Comparison of ENCODE assay signal across 1 cellular context in the genomic region with DNA sequence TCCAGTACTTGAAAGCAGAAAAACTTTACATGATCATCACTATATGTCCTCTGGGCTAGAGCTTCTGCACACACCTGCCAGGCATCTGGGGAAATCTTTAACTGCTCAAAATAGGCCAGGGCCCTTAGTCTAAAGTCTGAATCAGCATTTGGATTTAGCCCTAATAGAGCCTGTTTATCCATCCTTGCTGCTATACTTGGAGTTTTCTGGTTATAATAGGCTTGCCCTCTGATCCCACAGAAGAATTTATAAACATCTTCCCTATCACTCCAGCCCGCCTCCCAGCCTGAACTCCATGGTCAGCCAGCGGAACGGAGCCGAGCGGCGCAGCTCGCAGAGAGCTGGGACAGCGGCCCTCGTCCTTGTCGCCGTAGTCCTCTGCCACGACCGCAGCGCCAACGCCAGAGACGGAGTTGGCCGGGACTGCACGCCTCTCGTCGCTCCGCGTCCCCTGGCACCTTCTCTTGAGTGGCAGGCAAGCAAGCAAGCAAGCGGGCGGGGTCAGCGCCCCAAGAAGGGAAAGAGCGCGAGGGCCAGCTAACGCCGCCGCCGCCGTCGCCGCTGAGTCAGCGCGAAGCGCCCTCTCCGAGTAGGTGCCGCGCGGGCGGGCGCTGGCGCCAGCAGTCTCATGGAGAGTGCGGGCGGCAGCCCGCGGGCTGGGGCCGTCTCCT.
TF ChIP-seq lines count a peak whose summit lies in the region.

No MANE protein-coding gene starts in this region.

TF ChIP-seq in HepG2, 621 proteins besides CTCF, POLR2A, EP300 and RAD21 (continued from another document and continues in another):
- TF ChIP-seq, protein P1, sequence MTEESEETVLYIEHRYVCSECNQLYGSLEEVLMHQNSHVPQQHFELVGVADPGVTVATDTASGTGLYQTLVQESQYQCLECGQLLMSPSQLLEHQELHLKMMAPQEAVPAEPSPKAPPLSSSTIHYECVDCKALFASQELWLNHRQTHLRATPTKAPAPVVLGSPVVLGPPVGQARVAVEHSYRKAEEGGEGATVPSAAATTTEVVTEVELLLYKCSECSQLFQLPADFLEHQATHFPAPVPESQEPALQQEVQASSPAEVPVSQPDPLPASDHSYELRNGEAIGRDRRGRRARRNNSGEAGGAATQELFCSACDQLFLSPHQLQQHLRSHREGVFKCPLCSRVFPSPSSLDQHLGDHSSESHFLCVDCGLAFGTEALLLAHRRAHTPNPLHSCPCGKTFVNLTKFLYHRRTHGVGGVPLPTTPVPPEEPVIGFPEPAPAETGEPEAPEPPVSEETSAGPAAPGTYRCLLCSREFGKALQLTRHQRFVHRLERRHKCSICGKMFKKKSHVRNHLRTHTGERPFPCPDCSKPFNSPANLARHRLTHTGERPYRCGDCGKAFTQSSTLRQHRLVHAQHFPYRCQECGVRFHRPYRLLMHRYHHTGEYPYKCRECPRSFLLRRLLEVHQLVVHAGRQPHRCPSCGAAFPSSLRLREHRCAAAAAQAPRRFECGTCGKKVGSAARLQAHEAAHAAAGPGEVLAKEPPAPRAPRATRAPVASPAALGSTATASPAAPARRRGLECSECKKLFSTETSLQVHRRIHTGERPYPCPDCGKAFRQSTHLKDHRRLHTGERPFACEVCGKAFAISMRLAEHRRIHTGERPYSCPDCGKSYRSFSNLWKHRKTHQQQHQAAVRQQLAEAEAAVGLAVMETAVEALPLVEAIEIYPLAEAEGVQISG (CRISPR knock-in tag; IDR thresholded peaks at IDR 0.05) = peak; percentile 72
- peak; percentile 91 for TF ChIP-seq ZNF274 (CRISPR knock-in tag; IDR thresholded peaks at IDR 0.05)
- TF ChIP-seq FOXP1 (IDR thresholded peaks at IDR 0.05) = no peak
- 0 out of 2 replicates have a peak, but pooled peaks have one; percentile 24 for TF ChIP-seq FOXP1 (CRISPR knock-in tag; IDR thresholded peaks at IDR 0.05)
- TF ChIP-seq BRF2 (CRISPR knock-in tag; IDR thresholded peaks at IDR 0.05) = no peak
- no peak for TF ChIP-seq NONO (IDR thresholded peaks at IDR 0.05)
- peak; percentile 91 for TF ChIP-seq NONO (CRISPR knock-in tag; conservative IDR thresholded peaks at IDR 0.05)
- no peak for TF ChIP-seq ZSCAN30 (CRISPR knock-in tag; IDR thresholded peaks at IDR 0.05)
- no peak for TF ChIP-seq KAT2B (IDR thresholded peaks at IDR 0.05; ENCODE audit: borderline replicate concordance, low read depth, low read length)
- TF ChIP-seq MYC (CRISPR knock-in tag; IDR thresholded peaks at IDR 0.05; ENCODE audit: borderline replicate concordance) = peak; percentile 73; the same call in 1 of the 2 replicates
- TF ChIP-seq HOXA5 (CRISPR knock-in tag; IDR thresholded peaks at IDR 0.05) = peak; percentile 83; the same call in 1 of the 2 replicates
- TF ChIP-seq PITX1 (CRISPR knock-in tag; IDR thresholded peaks at IDR 0.05) = peak; percentile 85; the same call in 1 of the 2 replicates
- peak; percentile 89 for TF ChIP-seq ARHGAP35 (CRISPR knock-in tag; IDR thresholded peaks at IDR 0.05; ENCODE audit: borderline replicate concordance)
- TF ChIP-seq, protein P2, sequence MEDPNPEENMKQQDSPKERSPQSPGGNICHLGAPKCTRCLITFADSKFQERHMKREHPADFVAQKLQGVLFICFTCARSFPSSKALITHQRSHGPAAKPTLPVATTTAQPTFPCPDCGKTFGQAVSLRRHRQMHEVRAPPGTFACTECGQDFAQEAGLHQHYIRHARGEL (CRISPR knock-in tag; IDR thresholded peaks at IDR 0.05) = no peak
- TF ChIP-seq, protein P3, sequence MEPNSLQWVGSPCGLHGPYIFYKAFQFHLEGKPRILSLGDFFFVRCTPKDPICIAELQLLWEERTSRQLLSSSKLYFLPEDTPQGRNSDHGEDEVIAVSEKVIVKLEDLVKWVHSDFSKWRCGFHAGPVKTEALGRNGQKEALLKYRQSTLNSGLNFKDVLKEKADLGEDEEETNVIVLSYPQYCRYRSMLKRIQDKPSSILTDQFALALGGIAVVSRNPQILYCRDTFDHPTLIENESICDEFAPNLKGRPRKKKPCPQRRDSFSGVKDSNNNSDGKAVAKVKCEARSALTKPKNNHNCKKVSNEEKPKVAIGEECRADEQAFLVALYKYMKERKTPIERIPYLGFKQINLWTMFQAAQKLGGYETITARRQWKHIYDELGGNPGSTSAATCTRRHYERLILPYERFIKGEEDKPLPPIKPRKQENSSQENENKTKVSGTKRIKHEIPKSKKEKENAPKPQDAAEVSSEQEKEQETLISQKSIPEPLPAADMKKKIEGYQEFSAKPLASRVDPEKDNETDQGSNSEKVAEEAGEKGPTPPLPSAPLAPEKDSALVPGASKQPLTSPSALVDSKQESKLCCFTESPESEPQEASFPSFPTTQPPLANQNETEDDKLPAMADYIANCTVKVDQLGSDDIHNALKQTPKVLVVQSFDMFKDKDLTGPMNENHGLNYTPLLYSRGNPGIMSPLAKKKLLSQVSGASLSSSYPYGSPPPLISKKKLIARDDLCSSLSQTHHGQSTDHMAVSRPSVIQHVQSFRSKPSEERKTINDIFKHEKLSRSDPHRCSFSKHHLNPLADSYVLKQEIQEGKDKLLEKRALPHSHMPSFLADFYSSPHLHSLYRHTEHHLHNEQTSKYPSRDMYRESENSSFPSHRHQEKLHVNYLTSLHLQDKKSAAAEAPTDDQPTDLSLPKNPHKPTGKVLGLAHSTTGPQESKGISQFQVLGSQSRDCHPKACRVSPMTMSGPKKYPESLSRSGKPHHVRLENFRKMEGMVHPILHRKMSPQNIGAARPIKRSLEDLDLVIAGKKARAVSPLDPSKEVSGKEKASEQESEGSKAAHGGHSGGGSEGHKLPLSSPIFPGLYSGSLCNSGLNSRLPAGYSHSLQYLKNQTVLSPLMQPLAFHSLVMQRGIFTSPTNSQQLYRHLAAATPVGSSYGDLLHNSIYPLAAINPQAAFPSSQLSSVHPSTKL (CRISPR knock-in tag; IDR thresholded peaks at IDR 0.05) = peak; percentile 82
- TF ChIP-seq, protein P4, sequence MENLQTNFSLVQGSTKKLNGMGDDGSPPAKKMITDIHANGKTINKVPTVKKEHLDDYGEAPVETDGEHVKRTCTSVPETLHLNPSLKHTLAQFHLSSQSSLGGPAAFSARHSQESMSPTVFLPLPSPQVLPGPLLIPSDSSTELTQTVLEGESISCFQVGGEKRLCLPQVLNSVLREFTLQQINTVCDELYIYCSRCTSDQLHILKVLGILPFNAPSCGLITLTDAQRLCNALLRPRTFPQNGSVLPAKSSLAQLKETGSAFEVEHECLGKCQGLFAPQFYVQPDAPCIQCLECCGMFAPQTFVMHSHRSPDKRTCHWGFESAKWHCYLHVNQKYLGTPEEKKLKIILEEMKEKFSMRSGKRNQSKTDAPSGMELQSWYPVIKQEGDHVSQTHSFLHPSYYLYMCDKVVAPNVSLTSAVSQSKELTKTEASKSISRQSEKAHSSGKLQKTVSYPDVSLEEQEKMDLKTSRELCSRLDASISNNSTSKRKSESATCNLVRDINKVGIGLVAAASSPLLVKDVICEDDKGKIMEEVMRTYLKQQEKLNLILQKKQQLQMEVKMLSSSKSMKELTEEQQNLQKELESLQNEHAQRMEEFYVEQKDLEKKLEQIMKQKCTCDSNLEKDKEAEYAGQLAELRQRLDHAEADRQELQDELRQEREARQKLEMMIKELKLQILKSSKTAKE (CRISPR knock-in tag; IDR thresholded peaks at IDR 0.05; ENCODE audit: borderline replicate concordance) = peak; percentile 63; the same call in 1 of the 2 replicates
- no peak for TF ChIP-seq ZNF431 (CRISPR knock-in tag; IDR thresholded peaks at IDR 0.05; ENCODE audit: borderline replicate concordance, low read depth)
- TF ChIP-seq ZNF746 (CRISPR knock-in tag; IDR thresholded peaks at IDR 0.05) = no peak
- no peak for TF ChIP-seq ZBTB43 (CRISPR knock-in tag; conservative IDR thresholded peaks at IDR 0.05)
- TF ChIP-seq ZNF335 (CRISPR knock-in tag; IDR thresholded peaks at IDR 0.05) = no peak
- no peak for TF ChIP-seq ZNF264 (CRISPR knock-in tag; IDR thresholded peaks at IDR 0.05)
- TF ChIP-seq ZNF24 (IDR thresholded peaks at IDR 0.05) = no peak
- TF ChIP-seq ZFP82 (CRISPR knock-in tag; IDR thresholded peaks at IDR 0.05; ENCODE audit: borderline replicate concordance) = 0 out of 2 replicates have a peak, but pooled peaks have one; percentile 47
- peak; percentile 63 for TF ChIP-seq IRF2 (CRISPR knock-in tag; IDR thresholded peaks at IDR 0.05)
- TF ChIP-seq ZNF577 (CRISPR knock-in tag; IDR thresholded peaks at IDR 0.05; ENCODE audit: borderline replicate concordance, low read depth) = no peak
- no peak for TF ChIP-seq ZNF496 (CRISPR knock-in tag; IDR thresholded peaks at IDR 0.05; ENCODE audit: insufficient replicate concordance)
- peak; percentile 86 for TF ChIP-seq ZGPAT (CRISPR knock-in tag; IDR thresholded peaks at IDR 0.05)
- TF ChIP-seq, protein P5, sequence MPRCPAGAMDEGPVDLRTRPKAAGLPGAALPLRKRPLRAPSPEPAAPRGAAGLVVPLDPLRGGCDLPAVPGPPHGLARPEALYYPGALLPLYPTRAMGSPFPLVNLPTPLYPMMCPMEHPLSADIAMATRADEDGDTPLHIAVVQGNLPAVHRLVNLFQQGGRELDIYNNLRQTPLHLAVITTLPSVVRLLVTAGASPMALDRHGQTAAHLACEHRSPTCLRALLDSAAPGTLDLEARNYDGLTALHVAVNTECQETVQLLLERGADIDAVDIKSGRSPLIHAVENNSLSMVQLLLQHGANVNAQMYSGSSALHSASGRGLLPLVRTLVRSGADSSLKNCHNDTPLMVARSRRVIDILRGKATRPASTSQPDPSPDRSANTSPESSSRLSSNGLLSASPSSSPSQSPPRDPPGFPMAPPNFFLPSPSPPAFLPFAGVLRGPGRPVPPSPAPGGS (CRISPR knock-in tag; IDR thresholded peaks at IDR 0.05) = peak; percentile 83
- peak; percentile 75; the same call in 1 of the 2 replicates for TF ChIP-seq POGZ (CRISPR knock-in tag; IDR thresholded peaks at IDR 0.05)
- TF ChIP-seq NFKB2 (CRISPR knock-in tag; IDR thresholded peaks at IDR 0.05; ENCODE audit: borderline replicate concordance) = peak; percentile 95; the same call in 1 of the 2 replicates
- TF ChIP-seq, protein P6, sequence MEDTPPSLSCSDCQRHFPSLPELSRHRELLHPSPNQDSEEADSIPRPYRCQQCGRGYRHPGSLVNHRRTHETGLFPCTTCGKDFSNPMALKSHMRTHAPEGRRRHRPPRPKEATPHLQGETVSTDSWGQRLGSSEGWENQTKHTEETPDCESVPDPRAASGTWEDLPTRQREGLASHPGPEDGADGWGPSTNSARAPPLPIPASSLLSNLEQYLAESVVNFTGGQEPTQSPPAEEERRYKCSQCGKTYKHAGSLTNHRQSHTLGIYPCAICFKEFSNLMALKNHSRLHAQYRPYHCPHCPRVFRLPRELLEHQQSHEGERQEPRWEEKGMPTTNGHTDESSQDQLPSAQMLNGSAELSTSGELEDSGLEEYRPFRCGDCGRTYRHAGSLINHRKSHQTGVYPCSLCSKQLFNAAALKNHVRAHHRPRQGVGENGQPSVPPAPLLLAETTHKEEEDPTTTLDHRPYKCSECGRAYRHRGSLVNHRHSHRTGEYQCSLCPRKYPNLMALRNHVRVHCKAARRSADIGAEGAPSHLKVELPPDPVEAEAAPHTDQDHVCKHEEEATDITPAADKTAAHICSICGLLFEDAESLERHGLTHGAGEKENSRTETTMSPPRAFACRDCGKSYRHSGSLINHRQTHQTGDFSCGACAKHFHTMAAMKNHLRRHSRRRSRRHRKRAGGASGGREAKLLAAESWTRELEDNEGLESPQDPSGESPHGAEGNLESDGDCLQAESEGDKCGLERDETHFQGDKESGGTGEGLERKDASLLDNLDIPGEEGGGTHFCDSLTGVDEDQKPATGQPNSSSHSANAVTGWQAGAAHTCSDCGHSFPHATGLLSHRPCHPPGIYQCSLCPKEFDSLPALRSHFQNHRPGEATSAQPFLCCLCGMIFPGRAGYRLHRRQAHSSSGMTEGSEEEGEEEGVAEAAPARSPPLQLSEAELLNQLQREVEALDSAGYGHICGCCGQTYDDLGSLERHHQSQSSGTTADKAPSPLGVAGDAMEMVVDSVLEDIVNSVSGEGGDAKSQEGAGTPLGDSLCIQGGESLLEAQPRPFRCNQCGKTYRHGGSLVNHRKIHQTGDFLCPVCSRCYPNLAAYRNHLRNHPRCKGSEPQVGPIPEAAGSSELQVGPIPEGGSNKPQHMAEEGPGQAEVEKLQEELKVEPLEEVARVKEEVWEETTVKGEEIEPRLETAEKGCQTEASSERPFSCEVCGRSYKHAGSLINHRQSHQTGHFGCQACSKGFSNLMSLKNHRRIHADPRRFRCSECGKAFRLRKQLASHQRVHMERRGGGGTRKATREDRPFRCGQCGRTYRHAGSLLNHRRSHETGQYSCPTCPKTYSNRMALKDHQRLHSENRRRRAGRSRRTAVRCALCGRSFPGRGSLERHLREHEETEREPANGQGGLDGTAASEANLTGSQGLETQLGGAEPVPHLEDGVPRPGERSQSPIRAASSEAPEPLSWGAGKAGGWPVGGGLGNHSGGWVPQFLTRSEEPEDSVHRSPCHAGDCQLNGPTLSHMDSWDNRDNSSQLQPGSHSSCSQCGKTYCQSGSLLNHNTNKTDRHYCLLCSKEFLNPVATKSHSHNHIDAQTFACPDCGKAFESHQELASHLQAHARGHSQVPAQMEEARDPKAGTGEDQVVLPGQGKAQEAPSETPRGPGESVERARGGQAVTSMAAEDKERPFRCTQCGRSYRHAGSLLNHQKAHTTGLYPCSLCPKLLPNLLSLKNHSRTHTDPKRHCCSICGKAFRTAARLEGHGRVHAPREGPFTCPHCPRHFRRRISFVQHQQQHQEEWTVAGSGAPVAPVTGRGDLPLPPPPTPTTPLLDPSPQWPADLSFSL (CRISPR knock-in tag; IDR thresholded peaks at IDR 0.05) = 0 out of 2 replicates have a peak, but pooled peaks have one; percentile 32
- no peak for TF ChIP-seq HNRNPH1 (optimal IDR thresholded peaks at IDR 0.05; ENCODE audit: low read depth, low read length)
- TF ChIP-seq MED1 (CRISPR knock-in tag; IDR thresholded peaks at IDR 0.05) = peak; percentile 50
- TF ChIP-seq KAT8 (CRISPR knock-in tag; IDR thresholded peaks at IDR 0.05) = peak; percentile 82
